ENCODE assay signal across 1 cellular context in the genomic region with DNA sequence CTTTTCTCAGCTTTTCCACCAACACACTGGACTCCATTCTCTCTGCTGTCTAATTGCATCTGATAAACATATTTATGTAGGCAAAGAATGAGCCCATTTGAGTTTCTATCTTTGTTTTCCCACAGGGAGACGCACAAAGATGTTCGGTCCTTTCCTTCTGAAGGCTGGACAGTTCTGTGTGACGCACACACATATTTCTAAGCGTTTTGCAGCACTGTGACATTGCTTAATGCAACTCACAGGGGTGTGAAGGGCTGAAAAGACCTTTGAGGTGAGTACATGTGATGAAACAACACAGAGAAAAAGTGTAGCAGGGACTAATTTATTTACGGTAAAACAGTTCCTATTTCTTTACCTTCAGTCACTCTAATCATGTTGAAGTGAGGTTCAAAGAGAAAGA.
TF ChIP-seq lines count a peak whose summit lies in the region.

No MANE protein-coding gene starts in this region.

TF ChIP-seq in K562, 482 proteins besides CTCF, POLR2A, EP300 and RAD21 (continued from another document):
- TF ChIP-seq, protein P1, sequence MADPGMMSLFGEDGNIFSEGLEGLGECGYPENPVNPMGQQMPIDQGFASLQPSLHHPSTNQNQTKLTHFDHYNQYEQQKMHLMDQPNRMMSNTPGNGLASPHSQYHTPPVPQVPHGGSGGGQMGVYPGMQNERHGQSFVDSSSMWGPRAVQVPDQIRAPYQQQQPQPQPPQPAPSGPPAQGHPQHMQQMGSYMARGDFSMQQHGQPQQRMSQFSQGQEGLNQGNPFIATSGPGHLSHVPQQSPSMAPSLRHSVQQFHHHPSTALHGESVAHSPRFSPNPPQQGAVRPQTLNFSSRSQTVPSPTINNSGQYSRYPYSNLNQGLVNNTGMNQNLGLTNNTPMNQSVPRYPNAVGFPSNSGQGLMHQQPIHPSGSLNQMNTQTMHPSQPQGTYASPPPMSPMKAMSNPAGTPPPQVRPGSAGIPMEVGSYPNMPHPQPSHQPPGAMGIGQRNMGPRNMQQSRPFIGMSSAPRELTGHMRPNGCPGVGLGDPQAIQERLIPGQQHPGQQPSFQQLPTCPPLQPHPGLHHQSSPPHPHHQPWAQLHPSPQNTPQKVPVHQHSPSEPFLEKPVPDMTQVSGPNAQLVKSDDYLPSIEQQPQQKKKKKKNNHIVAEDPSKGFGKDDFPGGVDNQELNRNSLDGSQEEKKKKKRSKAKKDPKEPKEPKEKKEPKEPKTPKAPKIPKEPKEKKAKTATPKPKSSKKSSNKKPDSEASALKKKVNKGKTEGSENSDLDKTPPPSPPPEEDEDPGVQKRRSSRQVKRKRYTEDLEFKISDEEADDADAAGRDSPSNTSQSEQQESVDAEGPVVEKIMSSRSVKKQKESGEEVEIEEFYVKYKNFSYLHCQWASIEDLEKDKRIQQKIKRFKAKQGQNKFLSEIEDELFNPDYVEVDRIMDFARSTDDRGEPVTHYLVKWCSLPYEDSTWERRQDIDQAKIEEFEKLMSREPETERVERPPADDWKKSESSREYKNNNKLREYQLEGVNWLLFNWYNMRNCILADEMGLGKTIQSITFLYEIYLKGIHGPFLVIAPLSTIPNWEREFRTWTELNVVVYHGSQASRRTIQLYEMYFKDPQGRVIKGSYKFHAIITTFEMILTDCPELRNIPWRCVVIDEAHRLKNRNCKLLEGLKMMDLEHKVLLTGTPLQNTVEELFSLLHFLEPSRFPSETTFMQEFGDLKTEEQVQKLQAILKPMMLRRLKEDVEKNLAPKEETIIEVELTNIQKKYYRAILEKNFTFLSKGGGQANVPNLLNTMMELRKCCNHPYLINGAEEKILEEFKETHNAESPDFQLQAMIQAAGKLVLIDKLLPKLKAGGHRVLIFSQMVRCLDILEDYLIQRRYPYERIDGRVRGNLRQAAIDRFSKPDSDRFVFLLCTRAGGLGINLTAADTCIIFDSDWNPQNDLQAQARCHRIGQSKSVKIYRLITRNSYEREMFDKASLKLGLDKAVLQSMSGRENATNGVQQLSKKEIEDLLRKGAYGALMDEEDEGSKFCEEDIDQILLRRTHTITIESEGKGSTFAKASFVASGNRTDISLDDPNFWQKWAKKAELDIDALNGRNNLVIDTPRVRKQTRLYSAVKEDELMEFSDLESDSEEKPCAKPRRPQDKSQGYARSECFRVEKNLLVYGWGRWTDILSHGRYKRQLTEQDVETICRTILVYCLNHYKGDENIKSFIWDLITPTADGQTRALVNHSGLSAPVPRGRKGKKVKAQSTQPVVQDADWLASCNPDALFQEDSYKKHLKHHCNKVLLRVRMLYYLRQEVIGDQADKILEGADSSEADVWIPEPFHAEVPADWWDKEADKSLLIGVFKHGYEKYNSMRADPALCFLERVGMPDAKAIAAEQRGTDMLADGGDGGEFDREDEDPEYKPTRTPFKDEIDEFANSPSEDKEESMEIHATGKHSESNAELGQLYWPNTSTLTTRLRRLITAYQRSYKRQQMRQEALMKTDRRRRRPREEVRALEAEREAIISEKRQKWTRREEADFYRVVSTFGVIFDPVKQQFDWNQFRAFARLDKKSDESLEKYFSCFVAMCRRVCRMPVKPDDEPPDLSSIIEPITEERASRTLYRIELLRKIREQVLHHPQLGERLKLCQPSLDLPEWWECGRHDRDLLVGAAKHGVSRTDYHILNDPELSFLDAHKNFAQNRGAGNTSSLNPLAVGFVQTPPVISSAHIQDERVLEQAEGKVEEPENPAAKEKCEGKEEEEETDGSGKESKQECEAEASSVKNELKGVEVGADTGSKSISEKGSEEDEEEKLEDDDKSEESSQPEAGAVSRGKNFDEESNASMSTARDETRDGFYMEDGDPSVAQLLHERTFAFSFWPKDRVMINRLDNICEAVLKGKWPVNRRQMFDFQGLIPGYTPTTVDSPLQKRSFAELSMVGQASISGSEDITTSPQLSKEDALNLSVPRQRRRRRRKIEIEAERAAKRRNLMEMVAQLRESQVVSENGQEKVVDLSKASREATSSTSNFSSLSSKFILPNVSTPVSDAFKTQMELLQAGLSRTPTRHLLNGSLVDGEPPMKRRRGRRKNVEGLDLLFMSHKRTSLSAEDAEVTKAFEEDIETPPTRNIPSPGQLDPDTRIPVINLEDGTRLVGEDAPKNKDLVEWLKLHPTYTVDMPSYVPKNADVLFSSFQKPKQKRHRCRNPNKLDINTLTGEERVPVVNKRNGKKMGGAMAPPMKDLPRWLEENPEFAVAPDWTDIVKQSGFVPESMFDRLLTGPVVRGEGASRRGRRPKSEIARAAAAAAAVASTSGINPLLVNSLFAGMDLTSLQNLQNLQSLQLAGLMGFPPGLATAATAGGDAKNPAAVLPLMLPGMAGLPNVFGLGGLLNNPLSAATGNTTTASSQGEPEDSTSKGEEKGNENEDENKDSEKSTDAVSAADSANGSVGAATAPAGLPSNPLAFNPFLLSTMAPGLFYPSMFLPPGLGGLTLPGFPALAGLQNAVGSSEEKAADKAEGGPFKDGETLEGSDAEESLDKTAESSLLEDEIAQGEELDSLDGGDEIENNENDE (IDR thresholded peaks at IDR 0.05; ENCODE audit: low read depth, low read length): no peak
- TF ChIP-seq NR3C1 (CRISPR knock-in tag; IDR thresholded peaks at IDR 0.05): no peak
- TF ChIP-seq, protein P2, sequence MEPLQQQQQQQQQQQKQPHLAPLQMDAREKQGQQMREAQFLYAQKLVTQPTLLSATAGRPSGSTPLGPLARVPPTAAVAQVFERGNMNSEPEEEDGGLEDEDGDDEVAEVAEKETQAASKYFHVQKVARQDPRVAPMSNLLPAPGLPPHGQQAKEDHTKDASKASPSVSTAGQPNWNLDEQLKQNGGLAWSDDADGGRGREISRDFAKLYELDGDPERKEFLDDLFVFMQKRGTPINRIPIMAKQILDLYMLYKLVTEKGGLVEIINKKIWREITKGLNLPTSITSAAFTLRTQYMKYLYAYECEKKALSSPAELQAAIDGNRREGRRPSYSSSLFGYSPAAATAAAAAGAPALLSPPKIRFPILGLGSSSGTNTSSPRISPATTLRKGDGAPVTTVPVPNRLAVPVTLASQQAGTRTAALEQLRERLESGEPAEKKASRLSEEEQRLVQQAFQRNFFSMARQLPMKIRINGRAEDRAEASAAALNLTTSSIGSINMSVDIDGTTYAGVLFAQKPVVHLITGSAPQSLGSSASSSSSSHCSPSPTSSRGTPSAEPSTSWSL (CRISPR knock-in tag; IDR thresholded peaks at IDR 0.05; ENCODE audit: borderline replicate concordance): no peak
- no peak for TF ChIP-seq JUNB (CRISPR knock-in tag; conservative IDR thresholded peaks at IDR 0.05)
- no peak for TF ChIP-seq PYGO2 (tag; IDR thresholded peaks at IDR 0.05)
- TF ChIP-seq NCOR1 (IDR thresholded peaks at IDR 0.05): no peak
- TF ChIP-seq TEAD4 (IDR thresholded peaks at IDR 0.05; ENCODE audit: low read length): no peak
- TF ChIP-seq TEAD4 (CRISPR knock-in tag; IDR thresholded peaks at IDR 0.05; ENCODE audit: borderline replicate concordance): no peak
- no peak for TF ChIP-seq SETDB1 (IDR thresholded peaks at IDR 0.05; ENCODE audit: low read length)
- TF ChIP-seq NR2C1 (IDR thresholded peaks at IDR 0.05): no peak
- TF ChIP-seq NR2C1 (tag; IDR thresholded peaks at IDR 0.05): no peak
- TF ChIP-seq SMARCA5 (IDR thresholded peaks at IDR 0.05): no peak
